In genomic region chr20:47356220-47356525, GRCh38 we compare ENCODE assay signal across 9 cellular contexts. TPM values are rescaled to one million over a fixed set of nuclear protein-coding genes. Genes with fewer than 3 reads are reported as not detected.
DNase-seq lines count a peak whose midpoint lies in the region; ATAC-seq, FAIRE-seq and TF ChIP-seq lines count a peak whose summit lies in the region.
"Had no signal": no experiment of that assay in that cellular context is flagged by ENCODE, and none has a peak within 500 bp of the region (broad histone marks: within the 10 kb centered on the region; RNA-seq: fewer than 3 reads in every experiment).

No MANE protein-coding gene starts in this region.

- no TSS peak for BruUV-seq in HepG2 (replicated peaks; lab: Mats Ljungman, UMichigan)

- TF ChIP-seq POLR2A in HepG2 (IDR thresholded peaks at IDR 0.05; ENCODE audit: insufficient read depth in 1 of 2, low read depth in 2 of 2, low read length in 2 of 2) (no peak), testis (IDR thresholded peaks at IDR 0.05) (no peak)

- H3K36me3 Mint-ChIP-seq in activated CD8-positive, alpha-beta memory T cell treated with anti-CD3 and anti-CD28 coated beads, Interleukin-2, amount 10 ng/mL, durations not matched to agents 7 days and 5 days: peaks cover 21% of the 10 kb centered on the region
- H3K36me3 Mint-ChIP-seq in activated naive CD8-positive, alpha-beta T cell treated with anti-CD3 and anti-CD28 coated beads, Interleukin-2, amount 10 ng/mL, durations not matched to agents 7 days and 5 days: peaks cover 24% of the 10 kb centered on the region

- no peak overlapping the region for H2AFZ ChIP-seq in HepG2 (ENCODE audit: low read length)

- intact Hi-C loops in HepG2 (cut with micrococcal nuclease; ENCODE audit: unreplicated experiment) (no loop called here), testis (cut with DNase I; ENCODE audit: low total_unique reads) (loop anchor here (5.0 kb wide), 1 partner anchor 39 kb away; no protein-coding TSS in a partner anchor)

- CTCF ChIA-PET in activated CD8-positive, alpha-beta memory T cell treated with anti-CD3 and anti-CD28 coated beads, Interleukin-2, amount 10 ng/mL, durations not matched to agents 7 days and 5 days (lab: Charles Lee): interaction anchor here (0.7 to 15.4 kb wide), 10 partner anchors 10 to 265 kb away, joined by 3 to 165 read pairs (median 4); partner anchors contain the start of gene NCOA3
- CTCF ChIA-PET in HepG2 (lab: Yijun Ruan, JAX; ENCODE audit: low intra/inter-chr PET ratio, low total read pairs): interaction anchor here (2.5 kb wide), 1 partner anchor 28 kb away, joined by 7 read pairs; no protein-coding TSS in a partner anchor

- H3K4me3 ChIP-seq in HepG2 (replicated peaks in 1 of 3; ENCODE audit: insufficient read depth in 1 of 3, low read depth in 2 of 3, low read length in 3 of 3): peak overlapping the region; percentile 72 to 81 (median 73)
- peak overlapping the region in 1 of 2 donors; percentile 48 for H3K4me3 ChIP-seq in testis

- H3K79me2 ChIP-seq in HepG2 (ENCODE audit: insufficient read depth, low read length): peaks cover 64% of the 10 kb centered on the region

- peak overlapping the region; percentile 99 for H3K9ac ChIP-seq in HepG2 (ENCODE audit: insufficient read depth, low read depth, low read length)

- H3K9me3 Mint-ChIP-seq in activated CD8-positive, alpha-beta memory T cell treated with anti-CD3 and anti-CD28 coated beads, Interleukin-2, amount 10 ng/mL, durations not matched to agents 7 days and 5 days (ENCODE audit: low read depth): no peaks in the 10 kb centered on the region
- H3K9me3 Mint-ChIP-seq in activated naive CD8-positive, alpha-beta T cell treated with anti-CD3 and anti-CD28 coated beads, Interleukin-2, amount 10 ng/mL, durations not matched to agents 7 days and 5 days: no peaks in the 10 kb centered on the region
- H3K9me3 Mint-ChIP-seq: activated B cell treated with CpG ODN at 0.5 μM for 24 hours had no signal

- peaks cover 63% of the 10 kb centered on the region for H3K4me1 Mint-ChIP-seq in activated CD8-positive, alpha-beta memory T cell treated with anti-CD3 and anti-CD28 coated beads, Interleukin-2, amount 10 ng/mL, durations not matched to agents 7 days and 5 days
- peaks cover 48% of the 10 kb centered on the region for H3K4me1 Mint-ChIP-seq in activated naive CD8-positive, alpha-beta T cell treated with anti-CD3 and anti-CD28 coated beads, Interleukin-2, amount 10 ng/mL, durations not matched to agents 7 days and 5 days

- FAIRE-seq in HepG2 (lab: Jason Lieb, UNC): no peak

- TF ChIP-seq CTCF in HepG2 (CRISPR knock-in tag; IDR thresholded peaks at IDR 0.05) (no peak), testis (IDR thresholded peaks at IDR 0.05) (no peak)

- no peaks in the 10 kb centered on the region for H3K9me3 ChIP-seq in HepG2 (ENCODE audit: low read length)
- H3K9me3 ChIP-seq in testis: no peaks in the 10 kb centered on the region

- in situ Hi-C loops in HepG2 (cut with HindIII; ENCODE audit: extremely low pct_ligation_motif_present, low pct_unique_long_range_greater_than_20kb): no loop called here

- no peak for DNase-seq in activated CD8-positive, alpha-beta memory T cell treated with anti-CD3 and anti-CD28 coated beads, Interleukin-2, amount 10 ng/mL, durations not matched to agents 7 days and 5 days
- DNase-seq in activated CD8-positive, alpha-beta memory T cell treated with anti-CD3 and anti-CD28 coated beads, Interleukin-2, amount 50 U/mL, for 48 hours: no peak
- no peak for DNase-seq in activated naive CD8-positive, alpha-beta T cell treated with anti-CD3 and anti-CD28 coated beads, Interleukin-2, amount 10 ng/mL, durations not matched to agents 7 days and 5 days
- no peak for DNase-seq in HepG2 (ENCODE audit: low spot score)
- DNase-seq in testis: no peak
- DNase-seq in occipital lobe (lab: John Stamatoyannopoulos, UW): no peak
- no peak for DNase-seq in middle frontal gyrus (ENCODE audit: extremely low spot score, low spot score)

- H3K4me3 Mint-ChIP-seq in activated CD8-positive, alpha-beta memory T cell treated with anti-CD3 and anti-CD28 coated beads, Interleukin-2, amount 10 ng/mL, durations not matched to agents 7 days and 5 days: peak overlapping the region; percentile 87
- H3K4me3 Mint-ChIP-seq in activated naive CD8-positive, alpha-beta T cell treated with anti-CD3 and anti-CD28 coated beads, Interleukin-2, amount 10 ng/mL, durations not matched to agents 7 days and 5 days: no peak overlapping the region
- H3K4me3 Mint-ChIP-seq: activated B cell treated with CpG ODN at 0.5 μM for 24 hours had no signal

- H3K4me2 ChIP-seq in HepG2 (ENCODE audit: low read depth, low read length): peak overlapping the region; percentile 91

- H4K20me1 ChIP-seq in HepG2 (ENCODE audit: insufficient read depth, low read length): peaks cover 19% of the 10 kb centered on the region

- H3K27me3 ChIP-seq in HepG2 (ENCODE audit: control insufficient read depth in 1 of 2, insufficient read depth in 2 of 2, low read length in 2 of 2): no peaks in the 10 kb centered on the region; a peak in 1 of 5 replicates
- no peaks in the 10 kb centered on the region for H3K27me3 ChIP-seq in testis

- H3K36me3 ChIP-seq in HepG2 (replicated peaks in 1 of 2; ENCODE audit: control insufficient read depth in 1 of 2, insufficient read depth in 2 of 2, low read length in 2 of 2) (peaks cover 1 to 16% of the 10 kb centered on the region in 2 experiments; a peak in 3 of 5 replicates), testis (ENCODE audit: low read depth, missing control alignments) (no peaks in the 10 kb centered on the region)

- no peak for TF ChIP-seq RAD21 in HepG2 (CRISPR knock-in tag; IDR thresholded peaks at IDR 0.05)

- H3K4me1 ChIP-seq in HepG2 (ENCODE audit: insufficient read depth, low read length) (peaks cover 78% of the 10 kb centered on the region), testis (peaks cover 95% of the 10 kb centered on the region)

- TF ChIP-seq EP300 in HepG2 (IDR thresholded peaks at IDR 0.05; ENCODE audit: low read depth in 2 of 2, low read length in 2 of 2) (no peak), HepG2 (CRISPR knock-in tag; IDR thresholded peaks at IDR 0.05; ENCODE audit: borderline replicate concordance) (no peak)

- no peaks in the 10 kb centered on the region for H3K27me3 Mint-ChIP-seq in activated CD8-positive, alpha-beta memory T cell treated with anti-CD3 and anti-CD28 coated beads, Interleukin-2, amount 10 ng/mL, durations not matched to agents 7 days and 5 days
- no peaks in the 10 kb centered on the region for H3K27me3 Mint-ChIP-seq in activated naive CD8-positive, alpha-beta T cell treated with anti-CD3 and anti-CD28 coated beads, Interleukin-2, amount 10 ng/mL, durations not matched to agents 7 days and 5 days
- H3K27me3 Mint-ChIP-seq: activated B cell treated with CpG ODN at 0.5 μM for 24 hours had no signal

- H3K27ac ChIP-seq in HepG2 (ENCODE audit: extremely low read length, insufficient read depth, low read length): peak overlapping the region; percentile 99
- H3K27ac ChIP-seq in testis: peak overlapping the region; percentile 95 to 99

- ATAC-seq in activated CD8-positive, alpha-beta memory T cell treated with anti-CD3 and anti-CD28 coated beads, Interleukin-2, amount 10 ng/mL, durations not matched to agents 7 days and 5 days: no peak
- ATAC-seq in activated naive CD8-positive, alpha-beta T cell treated with anti-CD3 and anti-CD28 coated beads, Interleukin-2, amount 10 ng/mL, durations not matched to agents 7 days and 5 days (ENCODE audit: low read depth): peak; percentile 1
- ATAC-seq in HepG2: no peak
- no peak for ATAC-seq in GM21423 (IDR thresholded peaks at IDR 0.05; ENCODE audit: unreplicated experiment)

- peak overlapping the region; percentile 99 for H3K27ac Mint-ChIP-seq in activated CD8-positive, alpha-beta memory T cell treated with anti-CD3 and anti-CD28 coated beads, Interleukin-2, amount 10 ng/mL, durations not matched to agents 7 days and 5 days
- peak overlapping the region; percentile 99 for H3K27ac Mint-ChIP-seq in activated naive CD8-positive, alpha-beta T cell treated with anti-CD3 and anti-CD28 coated beads, Interleukin-2, amount 10 ng/mL, durations not matched to agents 7 days and 5 days
- H3K27ac Mint-ChIP-seq: activated B cell treated with CpG ODN at 0.5 μM for 24 hours had no signal

- POLR2A ChIA-PET in activated naive CD8-positive, alpha-beta T cell treated with anti-CD3 and anti-CD28 coated beads, Interleukin-2, amount 10 ng/mL, durations not matched to agents 7 days and 5 days (lab: Charles Lee): interaction anchor here (0.7 to 3.7 kb wide), 20 partner anchors 9 to 1690 kb away, joined by 3 to 27 read pairs (median 4); partner anchors contain the start of genes CSE1L and NCOA3
- POLR2A ChIA-PET in HepG2 (lab: Yijun Ruan, JAX): interaction anchor here (0.6 to 13.6 kb wide), 26 partner anchors 9 to 1017 kb away, joined by 3 to 624 read pairs (median 22); partner anchors contain the start of gene NCOA3

RNA-seq across cellular contexts. Expression of gene ZMYND8, which starts 0.3 kb away (rescaled TPM):
- 10 to 100 TPM; 39.4 to 45.2 TPM for total RNA-seq in activated CD8-positive, alpha-beta memory T cell treated with anti-CD3 and anti-CD28 coated beads, Interleukin-2, amount 10 ng/mL, durations not matched to agents 7 days and 5 days
- total RNA-seq in activated naive CD8-positive, alpha-beta T cell treated with anti-CD3 and anti-CD28 coated beads, Interleukin-2, amount 10 ng/mL, durations not matched to agents 7 days and 5 days: 10 to 100 TPM; 51.0 to 51.5 TPM
- total RNA-seq in HepG2 (2016; rRNA removed; fragmentation: Illumina TruSeq; extraction: Trizol): 53.9 and 71.9 TPM in 2 replicates
- total RNA-seq in HepG2 (2016; cell fraction: cytosol; rRNA removed; fragmentation: Illumina TruSeq; extraction: Trizol; ENCODE audit: low read depth): 45.3 and 50.7 TPM in 2 replicates
- total RNA-seq in HepG2 (2016; cell fraction: insoluble cytoplasmic fraction; rRNA removed; fragmentation: Illumina TruSeq; extraction: Trizol): 54.7 and 64.5 TPM in 2 replicates
- 30.6 and 34.0 TPM in 2 replicates for total RNA-seq in HepG2 (2016; cell fraction: membrane; rRNA removed; fragmentation: Illumina TruSeq; extraction: Trizol)
- 90.9 and 106 TPM in 2 replicates for total RNA-seq in HepG2 (2016; cell fraction: nucleus; rRNA removed; fragmentation: Illumina TruSeq; extraction: Trizol)
- polyA plus RNA-seq in HepG2 (2011; rRNA removed): 81.4 and 84.7 TPM in 2 replicates
- 41.2 and 45.2 TPM in 2 replicates for polyA plus RNA-seq in HepG2 (2011; cell fraction: cytosol; rRNA removed)
- 139 and 149 TPM in 2 replicates for polyA plus RNA-seq in HepG2 (2011; cell fraction: nucleus; rRNA removed)
- polyA plus RNA-seq in HepG2 (2012): 50.4 and 60.2 TPM in 2 replicates
- polyA plus RNA-seq in HepG2 (2016; cell fraction: cytosol; fragmentation: Illumina TruSeq; extraction: Trizol; ENCODE audit: low read depth): 1.9 and 2.5 TPM in 2 replicates
- polyA plus RNA-seq in HepG2 (2016; cell fraction: insoluble cytoplasmic fraction; fragmentation: Illumina TruSeq; extraction: Trizol; ENCODE audit: low read depth): 42.7 and 55.7 TPM in 2 replicates
- 7.9 and 9.1 TPM in 2 replicates for polyA plus RNA-seq in HepG2 (2016; cell fraction: membrane; fragmentation: Illumina TruSeq; extraction: Trizol; ENCODE audit: low read depth)
- 103 and 106 TPM in 2 replicates for polyA plus RNA-seq in HepG2 (2016; cell fraction: nucleus; fragmentation: Illumina TruSeq; extraction: Trizol; ENCODE audit: insufficient read depth, low read depth)
- 14.1 and 79.4 TPM in 2 replicates for polyA minus RNA-seq in HepG2 (2011; rRNA and poly(A)+ RNA removed; ENCODE audit: low replicate concordance)
- 66.7 and 69.5 TPM in 2 replicates for polyA minus RNA-seq in HepG2 (2011; cell fraction: cytosol; rRNA and poly(A)+ RNA removed)
- 190 and 220 TPM in 2 replicates for polyA minus RNA-seq in HepG2 (2011; cell fraction: nucleus; rRNA and poly(A)+ RNA removed)
- total RNA-seq in testis: 100 to 1,000 TPM in 1 of 2 donors, 10 to 100 TPM in 1; 87.2 to 102 TPM
- 30.4 TPM for polyA plus RNA-seq in testis (ENCODE audit: insufficient read depth, low read depth, low replicate concordance)
- total RNA-seq in occipital lobe: 58.6 TPM
